19 cellular contexts compared by ENCODE assay signal in the genomic region with DNA sequence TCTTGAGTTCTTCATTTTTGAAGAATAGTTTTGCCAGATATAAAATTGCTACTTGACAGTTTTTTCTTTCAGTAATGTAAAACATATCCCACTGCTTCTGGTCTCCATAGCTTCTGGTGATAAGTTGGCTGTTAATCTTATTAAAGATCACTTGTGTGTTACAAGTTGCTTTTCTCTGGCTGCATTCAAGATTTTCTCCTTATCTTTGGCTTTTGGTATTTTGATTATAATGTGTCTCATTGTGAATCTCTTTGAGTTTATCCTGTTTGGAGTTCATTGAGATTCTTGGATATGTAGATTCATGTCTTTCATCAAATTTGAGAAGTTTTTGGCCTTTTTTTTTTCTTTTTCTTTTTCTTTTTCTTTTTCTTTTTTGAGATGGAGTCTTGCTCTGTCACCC.
"Had no signal": no experiment of that assay in that cellular context is flagged by ENCODE, and none has a peak within 500 bp of the region (broad histone marks: within the 10 kb centered on the region; RNA-seq: fewer than 3 reads in every experiment).

No MANE protein-coding gene starts in this region.

- DNase-seq: activated CD4-positive, CD25-positive, alpha-beta regulatory T cell; activated CD8-positive, alpha-beta memory T cell treated with anti-CD3 and anti-CD28 coated beads, Interleukin-2, amount 50 U/mL, for 4 hours; activated CD8-positive, alpha-beta T cell treated with anti-CD3 and anti-CD28 coated beads for 36 hours; activated gamma-delta T cell treated with Interleukin-2 at 50 U/mL for 16 hours; activated naive CD4-positive, alpha-beta T cell treated with anti-CD3 and anti-CD28 coated beads, Interleukin-2, amount 10 ng/mL, durations not matched to agents 7 days and 5 days; activated naive CD8-positive, alpha-beta T cell treated with anti-CD3 and anti-CD28 coated beads, Interleukin-2, amount 10 ng/mL, durations not matched to agents 7 days and 5 days; activated T-cell treated with anti-CD3 and anti-CD28 coated beads, Interleukin-2, amount 50 U/mL, for 72 hours; aorta; central memory CD4-positive, alpha-beta T cell; KG1; NCI-H1417; NCI-H1930; NCI-H2107; NCI-H510A treated with DMSO at 0.1 percent for 48 hours; SIG-M5; T-cell; T-helper 2 cell; T1000 had no signal

- H3K27ac Mint-ChIP-seq: activated CD8-positive, alpha-beta T cell treated with anti-CD3 and anti-CD28 coated beads for 36 hours; activated naive CD4-positive, alpha-beta T cell treated with anti-CD3 and anti-CD28 coated beads, Interleukin-2, amount 10 ng/mL, durations not matched to agents 7 days and 5 days; activated naive CD8-positive, alpha-beta T cell treated with anti-CD3 and anti-CD28 coated beads, Interleukin-2, amount 10 ng/mL, durations not matched to agents 7 days and 5 days; activated T-cell treated with anti-CD3 and anti-CD28 coated beads, Interleukin-2, amount 50 U/mL, for 72 hours; activated T-helper 2 cell treated with anti-CD3 and anti-CD28 coated beads, Interferon-gamma antibody, Interleukin-2, Interleukin-4, amounts not matched to agents 10 μg/mL and 5 μg/mL and 100 μg/mL, durations not matched to agents 14 hours and 24 hours and 36 hours; T-cell had no signal

- H3K4me3 Mint-ChIP-seq: activated CD8-positive, alpha-beta T cell treated with anti-CD3 and anti-CD28 coated beads for 36 hours; activated naive CD4-positive, alpha-beta T cell treated with anti-CD3 and anti-CD28 coated beads, Interleukin-2, amount 10 ng/mL, durations not matched to agents 7 days and 5 days; activated naive CD8-positive, alpha-beta T cell treated with anti-CD3 and anti-CD28 coated beads, Interleukin-2, amount 10 ng/mL, durations not matched to agents 7 days and 5 days; activated T-cell treated with anti-CD3 and anti-CD28 coated beads, Interleukin-2, amount 50 U/mL, for 72 hours; T-cell had no signal

- H3K4me1 Mint-ChIP-seq: activated naive CD4-positive, alpha-beta T cell treated with anti-CD3 and anti-CD28 coated beads, Interleukin-2, amount 10 ng/mL, durations not matched to agents 7 days and 5 days; activated naive CD8-positive, alpha-beta T cell treated with anti-CD3 and anti-CD28 coated beads, Interleukin-2, amount 10 ng/mL, durations not matched to agents 7 days and 5 days; T-cell had no signal

- ATAC-seq: activated CD8-positive, alpha-beta T cell treated with anti-CD3 and anti-CD28 coated beads for 36 hours; activated T-cell treated with anti-CD3 and anti-CD28 coated beads, Interleukin-2, amount 50 U/mL, for 72 hours; T-cell had no signal

- H3K36me3 Mint-ChIP-seq: activated naive CD4-positive, alpha-beta T cell treated with anti-CD3 and anti-CD28 coated beads, Interleukin-2, amount 10 ng/mL, durations not matched to agents 7 days and 5 days had no signal
